ENCODE assay signal across 1 cellular context in genomic region chr13:48004201-48004600, GRCh38.
TF ChIP-seq lines count a peak whose summit lies in the region.

No MANE protein-coding gene starts in this region.

TF ChIP-seq in GM23338, 12 proteins besides CTCF, POLR2A, EP300 and RAD21:
- TF ChIP-seq STAT1 (IDR thresholded peaks at IDR 0.05; ENCODE audit: unreplicated experiment) (no peak), NANOG (IDR thresholded peaks at IDR 0.05; ENCODE audit: borderline replicate concordance) (no peak), EZH2 (IDR thresholded peaks at IDR 0.05; ENCODE audit: low read depth, unreplicated experiment) (no peak), POLR2AphosphoS5 (IDR thresholded peaks at IDR 0.05; ENCODE audit: low read depth) (no peak), EZH2phosphoT487 (IDR thresholded peaks at IDR 0.05; ENCODE audit: unreplicated experiment) (no peak)
- TF ChIP-seq, protein P1, sequence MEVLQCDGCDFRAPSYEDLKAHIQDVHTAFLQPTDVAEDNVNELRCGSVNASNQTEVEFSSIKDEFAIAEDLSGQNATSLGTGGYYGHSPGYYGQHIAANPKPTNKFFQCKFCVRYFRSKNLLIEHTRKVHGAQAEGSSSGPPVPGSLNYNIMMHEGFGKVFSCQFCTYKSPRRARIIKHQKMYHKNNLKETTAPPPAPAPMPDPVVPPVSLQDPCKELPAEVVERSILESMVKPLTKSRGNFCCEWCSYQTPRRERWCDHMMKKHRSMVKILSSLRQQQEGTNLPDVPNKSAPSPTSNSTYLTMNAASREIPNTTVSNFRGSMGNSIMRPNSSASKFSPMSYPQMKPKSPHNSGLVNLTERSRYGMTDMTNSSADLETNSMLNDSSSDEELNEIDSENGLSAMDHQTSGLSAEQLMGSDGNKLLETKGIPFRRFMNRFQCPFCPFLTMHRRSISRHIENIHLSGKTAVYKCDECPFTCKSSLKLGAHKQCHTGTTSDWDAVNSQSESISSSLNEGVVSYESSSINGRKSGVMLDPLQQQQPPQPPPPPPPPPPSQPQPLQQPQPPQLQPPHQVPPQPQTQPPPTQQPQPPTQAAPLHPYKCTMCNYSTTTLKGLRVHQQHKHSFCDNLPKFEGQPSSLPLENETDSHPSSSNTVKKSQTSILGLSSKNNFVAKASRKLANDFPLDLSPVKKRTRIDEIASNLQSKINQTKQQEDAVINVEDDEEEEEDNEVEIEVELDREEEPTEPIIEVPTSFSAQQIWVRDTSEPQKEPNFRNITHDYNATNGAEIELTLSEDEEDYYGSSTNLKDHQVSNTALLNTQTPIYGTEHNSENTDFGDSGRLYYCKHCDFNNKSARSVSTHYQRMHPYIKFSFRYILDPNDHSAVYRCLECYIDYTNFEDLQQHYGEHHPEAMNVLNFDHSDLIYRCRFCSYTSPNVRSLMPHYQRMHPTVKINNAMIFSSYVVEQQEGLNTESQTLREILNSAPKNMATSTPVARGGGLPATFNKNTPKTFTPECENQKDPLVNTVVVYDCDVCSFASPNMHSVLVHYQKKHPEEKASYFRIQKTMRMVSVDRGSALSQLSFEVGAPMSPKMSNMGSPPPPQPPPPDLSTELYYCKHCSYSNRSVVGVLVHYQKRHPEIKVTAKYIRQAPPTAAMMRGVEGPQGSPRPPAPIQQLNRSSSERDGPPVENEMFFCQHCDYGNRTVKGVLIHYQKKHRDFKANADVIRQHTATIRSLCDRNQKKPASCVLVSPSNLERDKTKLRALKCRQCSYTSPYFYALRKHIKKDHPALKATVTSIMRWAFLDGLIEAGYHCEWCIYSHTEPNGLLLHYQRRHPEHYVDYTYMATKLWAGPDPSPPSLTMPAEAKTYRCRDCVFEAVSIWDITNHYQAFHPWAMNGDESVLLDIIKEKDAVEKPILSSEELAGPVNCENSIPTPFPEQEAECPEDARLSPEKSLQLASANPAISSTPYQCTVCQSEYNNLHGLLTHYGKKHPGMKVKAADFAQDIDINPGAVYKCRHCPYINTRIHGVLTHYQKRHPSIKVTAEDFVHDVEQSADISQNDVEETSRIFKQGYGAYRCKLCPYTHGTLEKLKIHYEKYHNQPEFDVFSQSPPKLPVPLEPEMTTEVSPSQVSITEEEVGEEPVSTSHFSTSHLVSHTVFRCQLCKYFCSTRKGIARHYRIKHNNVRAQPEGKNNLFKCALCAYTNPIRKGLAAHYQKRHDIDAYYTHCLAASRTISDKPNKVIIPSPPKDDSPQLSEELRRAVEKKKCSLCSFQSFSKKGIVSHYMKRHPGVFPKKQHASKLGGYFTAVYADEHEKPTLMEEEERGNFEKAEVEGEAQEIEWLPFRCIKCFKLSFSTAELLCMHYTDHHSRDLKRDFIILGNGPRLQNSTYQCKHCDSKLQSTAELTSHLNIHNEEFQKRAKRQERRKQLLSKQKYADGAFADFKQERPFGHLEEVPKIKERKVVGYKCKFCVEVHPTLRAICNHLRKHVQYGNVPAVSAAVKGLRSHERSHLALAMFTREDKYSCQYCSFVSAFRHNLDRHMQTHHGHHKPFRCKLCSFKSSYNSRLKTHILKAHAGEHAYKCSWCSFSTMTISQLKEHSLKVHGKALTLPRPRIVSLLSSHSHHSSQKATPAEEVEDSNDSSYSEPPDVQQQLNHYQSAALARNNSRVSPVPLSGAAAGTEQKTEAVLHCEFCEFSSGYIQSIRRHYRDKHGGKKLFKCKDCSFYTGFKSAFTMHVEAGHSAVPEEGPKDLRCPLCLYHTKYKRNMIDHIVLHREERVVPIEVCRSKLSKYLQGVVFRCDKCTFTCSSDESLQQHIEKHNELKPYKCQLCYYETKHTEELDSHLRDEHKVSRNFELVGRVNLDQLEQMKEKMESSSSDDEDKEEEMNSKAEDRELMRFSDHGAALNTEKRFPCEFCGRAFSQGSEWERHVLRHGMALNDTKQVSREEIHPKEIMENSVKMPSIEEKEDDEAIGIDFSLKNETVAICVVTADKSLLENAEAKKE (CRISPR knock-in tag; IDR thresholded peaks at IDR 0.05), result no peak
- TF ChIP-seq, protein P2, sequence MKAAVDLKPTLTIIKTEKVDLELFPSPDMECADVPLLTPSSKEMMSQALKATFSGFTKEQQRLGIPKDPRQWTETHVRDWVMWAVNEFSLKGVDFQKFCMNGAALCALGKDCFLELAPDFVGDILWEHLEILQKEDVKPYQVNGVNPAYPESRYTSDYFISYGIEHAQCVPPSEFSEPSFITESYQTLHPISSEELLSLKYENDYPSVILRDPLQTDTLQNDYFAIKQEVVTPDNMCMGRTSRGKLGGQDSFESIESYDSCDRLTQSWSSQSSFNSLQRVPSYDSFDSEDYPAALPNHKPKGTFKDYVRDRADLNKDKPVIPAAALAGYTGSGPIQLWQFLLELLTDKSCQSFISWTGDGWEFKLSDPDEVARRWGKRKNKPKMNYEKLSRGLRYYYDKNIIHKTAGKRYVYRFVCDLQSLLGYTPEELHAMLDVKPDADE (IDR thresholded peaks at IDR 0.05), result no peak
- TF ChIP-seq, protein P3, sequence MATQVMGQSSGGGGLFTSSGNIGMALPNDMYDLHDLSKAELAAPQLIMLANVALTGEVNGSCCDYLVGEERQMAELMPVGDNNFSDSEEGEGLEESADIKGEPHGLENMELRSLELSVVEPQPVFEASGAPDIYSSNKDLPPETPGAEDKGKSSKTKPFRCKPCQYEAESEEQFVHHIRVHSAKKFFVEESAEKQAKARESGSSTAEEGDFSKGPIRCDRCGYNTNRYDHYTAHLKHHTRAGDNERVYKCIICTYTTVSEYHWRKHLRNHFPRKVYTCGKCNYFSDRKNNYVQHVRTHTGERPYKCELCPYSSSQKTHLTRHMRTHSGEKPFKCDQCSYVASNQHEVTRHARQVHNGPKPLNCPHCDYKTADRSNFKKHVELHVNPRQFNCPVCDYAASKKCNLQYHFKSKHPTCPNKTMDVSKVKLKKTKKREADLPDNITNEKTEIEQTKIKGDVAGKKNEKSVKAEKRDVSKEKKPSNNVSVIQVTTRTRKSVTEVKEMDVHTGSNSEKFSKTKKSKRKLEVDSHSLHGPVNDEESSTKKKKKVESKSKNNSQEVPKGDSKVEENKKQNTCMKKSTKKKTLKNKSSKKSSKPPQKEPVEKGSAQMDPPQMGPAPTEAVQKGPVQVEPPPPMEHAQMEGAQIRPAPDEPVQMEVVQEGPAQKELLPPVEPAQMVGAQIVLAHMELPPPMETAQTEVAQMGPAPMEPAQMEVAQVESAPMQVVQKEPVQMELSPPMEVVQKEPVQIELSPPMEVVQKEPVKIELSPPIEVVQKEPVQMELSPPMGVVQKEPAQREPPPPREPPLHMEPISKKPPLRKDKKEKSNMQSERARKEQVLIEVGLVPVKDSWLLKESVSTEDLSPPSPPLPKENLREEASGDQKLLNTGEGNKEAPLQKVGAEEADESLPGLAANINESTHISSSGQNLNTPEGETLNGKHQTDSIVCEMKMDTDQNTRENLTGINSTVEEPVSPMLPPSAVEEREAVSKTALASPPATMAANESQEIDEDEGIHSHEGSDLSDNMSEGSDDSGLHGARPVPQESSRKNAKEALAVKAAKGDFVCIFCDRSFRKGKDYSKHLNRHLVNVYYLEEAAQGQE (IDR thresholded peaks at IDR 0.05; ENCODE audit: unreplicated experiment), result no peak
TF ChIP-seq in GM23338: peak in this region for 0.
